In the genomic region with DNA sequence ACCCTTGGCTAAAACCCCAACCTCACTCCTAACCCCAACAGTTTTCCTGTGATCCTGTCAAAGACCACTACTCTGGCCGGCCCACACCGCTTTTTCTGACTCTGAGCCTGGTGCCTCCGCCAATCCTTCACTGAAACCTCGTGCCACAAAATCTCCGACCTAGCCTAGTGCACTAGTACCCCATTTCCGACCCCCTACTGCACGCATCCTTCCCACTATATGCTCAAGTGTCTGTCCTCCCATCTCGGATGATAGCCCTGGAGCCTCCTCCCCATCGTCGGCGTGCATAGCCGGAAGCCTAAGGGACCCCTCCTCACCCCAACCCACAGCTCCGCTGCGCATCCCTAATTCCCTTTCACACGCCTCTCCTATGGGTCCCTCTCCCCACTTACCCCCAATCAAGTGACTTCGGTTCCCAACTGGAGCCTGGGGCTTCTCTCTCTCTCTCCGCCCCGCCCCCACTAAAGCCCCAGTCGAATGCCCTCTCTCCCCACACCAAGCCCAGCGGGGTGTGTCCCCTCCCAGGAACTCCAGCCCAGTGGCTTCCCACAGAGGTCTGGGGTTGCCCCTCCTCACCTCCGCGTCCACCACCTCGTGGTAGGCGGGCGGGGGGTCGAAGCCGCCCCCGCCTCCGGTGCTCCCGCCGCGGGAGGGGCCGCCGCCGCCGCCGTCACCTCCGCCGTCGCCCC, we compare ENCODE assay signal across 8 cellular contexts. TPM values are rescaled to one million over a fixed set of nuclear protein-coding genes. Genes with fewer than 3 reads are reported as not detected.
DNase-seq lines count a peak whose midpoint lies in the region; ATAC-seq and TF ChIP-seq lines count a peak whose summit lies in the region.

No MANE protein-coding gene starts in this region.

- peaks cover 19 to 28% of the 10 kb centered on the region in 2 donors for H3K36me3 Mint-ChIP-seq in activated naive CD4-positive, alpha-beta T cell treated with anti-CD3 and anti-CD28 coated beads, Interleukin-2, amount 50 U/mL, for 72 hours

- CTCF ChIA-PET in PC-3 (lab: Charles Lee): no interaction called here

- no peak for TF ChIP-seq POLR2A in heart left ventricle (IDR thresholded peaks at IDR 0.05)

- peak overlapping the region; percentile 89 to 95 for H3K27ac Mint-ChIP-seq in activated naive CD4-positive, alpha-beta T cell treated with anti-CD3 and anti-CD28 coated beads, Interleukin-2, amount 50 U/mL, for 72 hours

- H3K14ac ChIP-seq in trophoblast cell (ENCODE audit: low read length): peak overlapping the region; percentile 98

- H3F3A ChIP-seq in PC-3 (ENCODE audit: low read length, unreplicated experiment): no peaks in the 10 kb centered on the region

- peak overlapping the region; percentile 99 for H3K18ac ChIP-seq in trophoblast cell (ENCODE audit: low read length)

- 0 to 1% (median 1%) methylated on average over 20 to 40 of the region's 40 CpGs for WGBS in heart left ventricle, 4 donors
- no CpG with 5 or more reads among the region's 40 CpGs for WGBS in trophoblast cell (ENCODE audit: extremely low coverage, insufficient coverage, insufficient read length)

- H2AFZ ChIP-seq in PC-3 (ENCODE audit: low read length) (peak overlapping the region; percentile 37), trophoblast cell (ENCODE audit: insufficient read depth, low read length, poor library complexity) (peak overlapping the region; percentile 98)

- POLR2A ChIA-PET in PC-3 (lab: Charles Lee; ENCODE audit: unreplicated experiment): interaction anchor here (0.7 kb wide), 1 partner anchor 8 kb away, joined by 8 read pairs; no protein-coding TSS in a partner anchor

- H3K4me2 ChIP-seq in PC-3 (ENCODE audit: low read length) (peak overlapping the region; percentile 86), trophoblast cell (ENCODE audit: low read length) (peak overlapping the region; percentile 98)

- H3K4me3 ChIP-seq in PC-3 (ENCODE audit: low read length) (peak overlapping the region; percentile 95), heart left ventricle (peak overlapping the region; percentile 80 to 96 (median 90)), trophoblast cell (ENCODE audit: low read depth, low read length) (peak overlapping the region; percentile 88)

- TF ChIP-seq CTCF in PC-3 (conservative IDR thresholded peaks at IDR 0.05; ENCODE audit: low read depth, low read length): no peak
- no peak for TF ChIP-seq CTCF in heart left ventricle (IDR thresholded peaks at IDR 0.05)

- no peaks in the 10 kb centered on the region for H3K36me3 ChIP-seq in PC-3 (ENCODE audit: low read depth, low read length)
- no peaks in the 10 kb centered on the region for H3K36me3 ChIP-seq in heart left ventricle
- H3K36me3 ChIP-seq in trophoblast cell (ENCODE audit: control insufficient read depth in 1 of 2, insufficient read depth in 2 of 2, low read length in 2 of 2): no peaks in the 10 kb centered on the region

- H3K9me3 Mint-ChIP-seq in activated naive CD4-positive, alpha-beta T cell treated with anti-CD3 and anti-CD28 coated beads, Interleukin-2, amount 50 U/mL, for 72 hours: no peaks in the 10 kb centered on the region

- H2BK120ac ChIP-seq in trophoblast cell (ENCODE audit: insufficient read depth, low read length, poor library complexity): peak overlapping the region; percentile 95

- ATAC-seq in GM18511 (IDR thresholded peaks at IDR 0.05; ENCODE audit: unreplicated experiment) (peak; percentile 19), HG03095 (IDR thresholded peaks at IDR 0.05; ENCODE audit: unreplicated experiment) (peak; percentile 27), PC-3 (peak; percentile 27), heart left ventricle (peak; percentile 7 to 35 (median 24))
- ATAC-seq in activated naive CD4-positive, alpha-beta T cell treated with anti-CD3 and anti-CD28 coated beads, Interleukin-2, amount 50 U/mL, for 72 hours: peak; percentile 8 to 35

- H3K27ac ChIP-seq in PC-3 (ENCODE audit: low read length) (peak overlapping the region; percentile 60), heart left ventricle (peak overlapping the region; percentile 95 to 99 (median 99)), trophoblast cell (ENCODE audit: low read depth, low read length) (peak overlapping the region; percentile 96)

- intact Hi-C loops in PC-3 (cut with micrococcal nuclease) (loop anchor here (10.0 kb wide), 1 partner anchor 1430 kb away; a partner anchor contains a TSS), heart left ventricle (cut with DNase I) (loop anchor here in 7 of 10 donors (2.0 to 10.0 kb wide), 7 partner anchors 42 to 70 kb away; no protein-coding TSS in a partner anchor)

- H2BK12ac ChIP-seq in trophoblast cell (ENCODE audit: low read length): peak overlapping the region; percentile 56

- H3K79me1 ChIP-seq in trophoblast cell (ENCODE audit: low read length): peaks cover 21% of the 10 kb centered on the region

- H3K4me1 ChIP-seq in PC-3 (ENCODE audit: insufficient read depth, low read length): peaks cover 42% of the 10 kb centered on the region
- H3K4me1 ChIP-seq in heart left ventricle: peaks cover 17 to 75% (median 62%) of the 10 kb centered on the region in 12 donors
- H3K4me1 ChIP-seq in trophoblast cell (ENCODE audit: control insufficient read depth in 1 of 2, insufficient read depth in 2 of 2, low read length in 2 of 2): peaks cover 0 to 9% of the 10 kb centered on the region in 2 experiments

- H4K8ac ChIP-seq in trophoblast cell (ENCODE audit: low read depth, low read length): peak overlapping the region; percentile 93

- peak overlapping the region; percentile 86 for H2BK5ac ChIP-seq in trophoblast cell (ENCODE audit: low read depth, low read length, poor library complexity)

- peak overlapping the region; percentile 98 for H3K4ac ChIP-seq in trophoblast cell (ENCODE audit: low read depth, low read length)

- H4K12ac ChIP-seq in trophoblast cell (ENCODE audit: low read depth, low read length): peak overlapping the region; percentile 85

- DNase-seq in A172 (ENCODE audit: low spot score): peak; percentile 8
- peak; percentile 40 for DNase-seq in PC-3
- peak; percentile 27 to 73 for DNase-seq in activated naive CD4-positive, alpha-beta T cell treated with anti-CD3 and anti-CD28 coated beads, Interleukin-2, amount 50 U/mL, for 72 hours (ENCODE audit: low spot score in 2 of 2)
- DNase-seq in heart left ventricle: peak; percentile 55 to 69 (median 59)
- no peak for DNase-seq in trophoblast cell
- DNase-seq in DMS153 treated with DMSO at 0.1 percent for 48 hours (lab: John Stamatoyannopoulos, UW; ENCODE audit: unreplicated experiment): no peak

- H3K23ac ChIP-seq in trophoblast cell (ENCODE audit: low read length): no peak overlapping the region

- peak overlapping the region; percentile 96 for H2AK5ac ChIP-seq in trophoblast cell (ENCODE audit: low read length)

- no peaks in the 10 kb centered on the region for H3K9me2 ChIP-seq in PC-3 (replicated peaks; ENCODE audit: low read length)

- no TSS peak for BruUV-seq in PC-3 (replicated peaks; lab: Mats Ljungman, UMichigan)

- H4K20me1 ChIP-seq in PC-3 (ENCODE audit: low read length): peaks cover 36% of the 10 kb centered on the region

- H3K27me3 ChIP-seq in PC-3 (ENCODE audit: low read length) (no peaks in the 10 kb centered on the region), heart left ventricle (no peaks in the 10 kb centered on the region), trophoblast cell (ENCODE audit: insufficient read depth, low read length) (no peaks in the 10 kb centered on the region)

- peak overlapping the region; percentile 93 for H4K91ac ChIP-seq in trophoblast cell (ENCODE audit: low read depth, low read length)

- H3K9ac ChIP-seq in PC-3 (ENCODE audit: low read length) (peak overlapping the region; percentile 92), trophoblast cell (ENCODE audit: low read length) (peak overlapping the region; percentile 91)

- H3K9me3 ChIP-seq in PC-3 (ENCODE audit: low read length): no peaks in the 10 kb centered on the region
- H3K9me3 ChIP-seq in heart left ventricle: no peaks in the 10 kb centered on the region
- no peaks in the 10 kb centered on the region for H3K9me3 ChIP-seq in trophoblast cell (ENCODE audit: insufficient read depth, low read depth, low read length)

- H3K79me2 ChIP-seq in PC-3 (ENCODE audit: low read length): peaks cover 72% of the 10 kb centered on the region
- peaks cover 23% of the 10 kb centered on the region for H3K79me2 ChIP-seq in trophoblast cell (ENCODE audit: control insufficient read depth, insufficient read depth, low read length, poor library complexity)

RNA-seq across cellular contexts. Expression of a gene that starts 0.8 kb away (rescaled TPM):
- 20.6 and 22.1 TPM in 2 replicates for total RNA-seq in A172 (2014; rRNA removed; shearing (Covaris generic))
- total RNA-seq in PC-3 (2014; rRNA removed): 29.1 and 38.5 TPM in 2 replicates
- 10 to 100 TPM; 34.0 to 48.7 TPM for total RNA-seq in activated naive CD4-positive, alpha-beta T cell treated with anti-CD3 and anti-CD28 coated beads, Interleukin-2, amount 50 U/mL, for 72 hours
- 10 to 100 TPM; 26.3 to 53.7 (median 36.8) TPM for total RNA-seq in heart left ventricle
- 10 to 100 TPM; 13.9 to 15.4 TPM for polyA plus RNA-seq in heart left ventricle
- polyA plus RNA-seq in trophoblast cell (2013): 14.7 and 15.2 TPM in 2 replicates

Comparison
In these comparisons a context has a peak if more than half of its experiments do, and no peak if none do; other contexts are left out.
1. DNase-seq: peak in A172 (single experiment), PC-3 (single experiment), activated naive CD4-positive, alpha-beta T cell treated with anti-CD3 and anti-CD28 coated beads, Interleukin-2, amount 50 U/mL, for 72 hours (2 of 2) and heart left ventricle (5 of 5); none in trophoblast cell (0 of 2) and DMS153 treated with DMSO at 0.1 percent for 48 hours (single experiment).
2. Peak in every context shown above with its lines, with median percentiles within 50 percentile points of each other: ATAC-seq, H3K27ac ChIP-seq and H3K4me3 ChIP-seq.